Comparison of ENCODE assay signal across 27 cellular contexts in the genomic region with DNA sequence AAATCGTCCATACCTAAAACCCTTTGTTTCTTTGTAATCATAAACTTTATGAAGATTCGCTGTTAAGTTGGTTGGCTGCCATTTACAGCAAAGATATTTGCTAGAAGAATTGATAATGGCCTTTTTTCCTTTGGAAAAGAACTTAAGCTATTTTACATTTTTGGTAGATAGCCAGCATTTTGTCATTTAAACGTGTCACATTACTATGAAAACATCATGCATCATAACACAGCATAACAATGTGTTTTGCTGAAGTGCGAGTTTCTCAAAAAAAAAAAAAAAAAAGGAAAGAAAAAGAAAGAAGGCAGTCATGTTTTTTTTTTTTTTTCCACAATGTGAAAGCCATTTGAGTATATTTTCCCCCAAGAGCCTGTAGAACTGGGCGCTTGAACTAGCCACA.
DNase-seq lines count a peak whose midpoint lies in the region; ATAC-seq and TF ChIP-seq lines count a peak whose summit lies in the region.
"Had no signal": no experiment of that assay in that cellular context is flagged by ENCODE, and none has a peak within 500 bp of the region (broad histone marks: within the 10 kb centered on the region; RNA-seq: fewer than 3 reads in every experiment).

No MANE protein-coding gene starts in this region.

- H3K27ac ChIP-seq in left ventricle myocardium inferior (replicated peaks) = peak overlapping the region; percentile 54
- no peak overlapping the region for H3K27ac ChIP-seq in A673 (ENCODE audit: low read depth, low read length, poor library complexity, severe bottlenecking)
- no peak overlapping the region for H3K27ac ChIP-seq in left lung
- H3K27ac ChIP-seq in esophagus muscularis mucosa (replicated peaks in 1 of 4) = no peak overlapping the region

- H3K4me3 ChIP-seq in left ventricle myocardium inferior (no peak overlapping the region), cardiac fibroblast (replicated peaks in 1 of 2; ENCODE audit: low read depth in 2 of 2, low read length in 2 of 2) (no peak overlapping the region), A673 (ENCODE audit: low read depth, low read length, poor library complexity, severe bottlenecking) (no peak overlapping the region), left lung (no peak overlapping the region), esophagus muscularis mucosa (no peak overlapping the region)
- H3K4me3 ChIP-seq: GM12878, K562 had no signal

- no peaks in the 10 kb centered on the region for H3K9me3 ChIP-seq in left ventricle myocardium inferior (replicated peaks)
- no peaks in the 10 kb centered on the region for H3K9me3 ChIP-seq in A673 (ENCODE audit: low read depth, low read length, poor library complexity, severe bottlenecking)
- no peaks in the 10 kb centered on the region for H3K9me3 ChIP-seq in left lung
- H3K9me3 ChIP-seq in esophagus muscularis mucosa = no peaks in the 10 kb centered on the region
- H3K9me3 ChIP-seq: Caco-2 had no signal

- WGBS in esophagus muscularis mucosa = 71% methylated on average over 5 of the region's 5 CpGs

- intact Hi-C loops in left ventricle myocardium inferior (cut with micrococcal nuclease) = no loop called here
- intact Hi-C loops in Right ventricle myocardium superior (cut with DNase I) = no loop called here
- intact Hi-C loops in A673 (cut with micrococcal nuclease; ENCODE audit: unreplicated experiment) = no loop called here
- intact Hi-C loops in left lung (cut with DNase I) = no loop called here
- intact Hi-C loops in esophagus muscularis mucosa (cut with DNase I) = no loop called here

- POLR2A ChIA-PET in A673 (lab: Charles Lee; ENCODE audit: low non-redundant PET) = no interaction called here

- ATAC-seq in Right ventricle myocardium superior (ENCODE audit: poor library complexity) (no peak), left lung (no peak)
- ATAC-seq: GM12878, HCT116, K562, PC-3, Right ventricle myocardium inferior had no signal

- DNase-seq in left ventricle myocardium inferior (no peak), Right ventricle myocardium superior (no peak), cardiac fibroblast (ENCODE audit: low read depth in 2 of 2) (peak; percentile 32 to 50), fibroblast of gingiva (ENCODE audit: low read depth) (peak; percentile 40), NCI-H1048 (lab: John Stamatoyannopoulos, UW) (no peak), A673 (ENCODE audit: low spot score) (no peak), left lung (no peak), esophagus muscularis mucosa (ENCODE audit: extremely low spot score) (no peak)
- DNase-seq: C1 segment of cervical spinal cord; Caco-2; CD4-positive, alpha-beta memory T cell; DMS79; EL; GDM1; Kasumi-1; MV-4-11; NCI-H1105 treated with DMSO at 0.1 percent for 48 hours; NCI-H146; NCI-H2081; NCI-H345; NCI-H510A treated with DMSO at 0.1 percent for 48 hours; PC-3; T-helper 1 cell had no signal

- no peaks in the 10 kb centered on the region for H3K36me3 ChIP-seq in left ventricle myocardium inferior
- no peaks in the 10 kb centered on the region for H3K36me3 ChIP-seq in A673 (ENCODE audit: insufficient read depth, low read length, poor library complexity, severe bottlenecking)
- H3K36me3 ChIP-seq in left lung = no peaks in the 10 kb centered on the region
- H3K36me3 ChIP-seq in esophagus muscularis mucosa = no peaks in the 10 kb centered on the region

- no peak for TF ChIP-seq EP300 in esophagus muscularis mucosa (IDR thresholded peaks at IDR 0.05)

- no peak for TF ChIP-seq CTCF in left ventricle myocardium inferior (IDR thresholded peaks at IDR 0.05; ENCODE audit: borderline replicate concordance)
- no peak for TF ChIP-seq CTCF in cardiac fibroblast (IDR thresholded peaks at IDR 0.05; ENCODE audit: low read depth, low read length)
- TF ChIP-seq CTCF in A673 (conservative IDR thresholded peaks at IDR 0.05; ENCODE audit: low read depth, low read length) = no peak
- TF ChIP-seq CTCF in left lung (IDR thresholded peaks at IDR 0.05) = no peak
- no peak for TF ChIP-seq CTCF in esophagus muscularis mucosa (IDR thresholded peaks at IDR 0.05)

- H3K27me3 ChIP-seq in left ventricle myocardium inferior (ENCODE audit: low read depth) = no peaks in the 10 kb centered on the region
- H3K27me3 ChIP-seq in A673 (replicated peaks; ENCODE audit: insufficient read depth, low read depth, low read length, poor library complexity) = no peaks in the 10 kb centered on the region
- no peaks in the 10 kb centered on the region for H3K27me3 ChIP-seq in left lung
- no peaks in the 10 kb centered on the region for H3K27me3 ChIP-seq in esophagus muscularis mucosa

- BruUV-seq in A673 (replicated peaks; lab: Mats Ljungman, UMichigan) = no TSS peak

- H3K4me1 ChIP-seq in left ventricle myocardium inferior (peaks cover 55% of the 10 kb centered on the region), A673 (ENCODE audit: insufficient read depth, low read length, poor library complexity, severe bottlenecking) (peaks cover 29% of the 10 kb centered on the region), left lung (no peaks in the 10 kb centered on the region), esophagus muscularis mucosa (peaks cover 0 to 8% (median 0%) of the 10 kb centered on the region in 4 donors)
- H3K4me1 ChIP-seq: Caco-2 had no signal

- CTCF ChIA-PET in A673 (lab: Charles Lee) = interaction anchor here (0.7 kb wide), 2 partner anchors 36 to 56 kb away, joined by 4 read pairs; no protein-coding TSS in a partner anchor

- TF ChIP-seq POLR2A in esophagus muscularis mucosa (IDR thresholded peaks at IDR 0.05; ENCODE audit: low read depth) = no peak

Comparison
In these comparisons a context has a peak if more than half of its experiments do, and no peak if none do; other contexts are left out.
1. DNase-seq: peak in cardiac fibroblast (2 of 2) and fibroblast of gingiva (single experiment); none in left ventricle myocardium inferior (single experiment), Right ventricle myocardium superior (single experiment), NCI-H1048 (single experiment), A673 (single experiment), left lung (0 of 2) and esophagus muscularis mucosa (single experiment).